33 cellular contexts compared by ENCODE assay signal in the genomic region with DNA sequence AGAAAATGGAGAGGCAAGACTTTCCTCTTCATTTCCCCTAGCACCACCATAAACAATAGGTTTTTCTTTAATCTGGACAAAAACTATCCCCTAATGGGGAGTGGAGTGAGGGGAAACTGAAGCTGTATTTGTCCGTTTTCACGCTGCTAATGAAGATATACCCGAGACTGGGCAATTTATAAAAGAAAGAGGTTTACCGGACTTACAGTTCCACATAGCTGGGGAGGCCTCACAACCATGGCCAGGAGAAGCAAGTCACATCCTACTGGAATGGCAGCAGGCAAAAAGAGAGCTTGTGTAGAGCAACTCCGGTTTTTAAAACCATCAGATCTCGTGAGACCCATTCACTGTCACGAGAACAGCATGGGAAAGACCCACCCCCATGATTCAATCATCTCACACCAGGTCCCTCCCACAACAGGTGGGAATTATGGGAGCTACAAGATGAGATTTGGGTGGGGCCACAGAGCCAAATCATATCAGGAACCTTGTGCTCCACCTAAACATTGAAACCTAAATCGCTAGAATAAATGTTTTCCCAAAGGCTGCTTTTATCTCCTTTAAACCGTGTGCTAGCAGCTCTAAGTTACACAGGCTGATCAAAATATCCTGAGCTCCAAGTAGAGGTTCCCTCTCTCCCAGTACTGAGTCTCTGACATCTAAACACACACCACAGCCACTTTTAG. TPM values are rescaled to one million over a fixed set of nuclear protein-coding genes. Genes with fewer than 3 reads are reported as not detected.
"Had no signal": no experiment of that assay in that cellular context is flagged by ENCODE, and none has a peak within 500 bp of the region (broad histone marks: within the 10 kb centered on the region; RNA-seq: fewer than 3 reads in every experiment).

No MANE protein-coding gene starts in this region.

- H3K4me1 ChIP-seq: adrenal gland, body of pancreas, breast epithelium, Peyer's patch had no signal

- H3K27ac ChIP-seq: adrenal gland, body of pancreas, breast epithelium, Peyer's patch, RWPE1, SK-N-MC had no signal

- H3K4me3 ChIP-seq: adrenal gland, body of pancreas, breast epithelium, Peyer's patch, SK-N-MC had no signal

- H3K27ac Mint-ChIP-seq: activated CD4-positive, alpha-beta T cell treated with anti-CD3 and anti-CD28 coated beads for 36 hours; activated CD4-positive, alpha-beta T cell treated with anti-CD3 and anti-CD28 coated beads, Interleukin-2, amount 10 ng/mL, durations not matched to agents 7 days and 5 days; activated CD8-positive, alpha-beta T cell treated with anti-CD3 and anti-CD28 coated beads, Interleukin-2, amount 10 ng/mL, durations not matched to agents 7 days and 5 days; activated naive CD4-positive, alpha-beta T cell treated with anti-CD3 and anti-CD28 coated beads, Interleukin-2, amount 50 U/mL, for 24 hours; activated naive CD8-positive, alpha-beta T cell treated with anti-CD3 and anti-CD28 coated beads, Interleukin-2, amount 10 ng/mL, durations not matched to agents 7 days and 5 days; activated T-cell treated with anti-CD3 and anti-CD28 coated beads, Interleukin-2, amount 50 U/mL, for 24 hours; activated T-helper 2 cell treated with anti-CD3 and anti-CD28 coated beads, Interferon-gamma antibody, Interleukin-2, Interleukin-4, amounts not matched to agents 10 μg/mL and 5 μg/mL and 100 μg/mL, durations not matched to agents 14 hours and 24 hours and 36 hours had no signal

- DNase-seq: activated CD4-positive, alpha-beta T cell treated with anti-CD3 and anti-CD28 coated beads for 36 hours; activated CD4-positive, alpha-beta T cell treated with anti-CD3 and anti-CD28 coated beads, Interleukin-2, amount 10 ng/mL, durations not matched to agents 7 days and 5 days; activated CD4-positive, alpha-beta T cell treated with anti-CD3 and anti-CD28 coated beads, Interleukin-2, amount 50 U/mL, for 48 hours; activated CD8-positive, alpha-beta T cell treated with anti-CD3 and anti-CD28 coated beads, Interleukin-2, amount 10 ng/mL, durations not matched to agents 7 days and 5 days; activated gamma-delta T cell; activated naive CD4-positive, alpha-beta T cell treated with Interleukin-2 at 50 U/mL for 16 hours; activated naive CD8-positive, alpha-beta T cell treated with anti-CD3 and anti-CD28 coated beads, Interleukin-2, amount 10 ng/mL, durations not matched to agents 7 days and 5 days; activated T-cell treated with anti-CD3 and anti-CD28 coated beads, Interleukin-2, amount 50 U/mL, for 24 hours; adrenal gland; body of pancreas; NCI-H1048; NCI-H1105 treated with DMSO at 0.1 percent for 48 hours; NCI-H1436; NCI-H1694; NCI-H1930; NCI-H2081 treated with DMSO at 0.1 percent for 48 hours; NCI-H226; NCI-H446 treated with DMSO at 0.1 percent for 48 hours; NCI-H524 treated with DMSO at 0.1 percent for 48 hours; OCI-M1; Peyer's patch; T1000 had no signal

- H3K36me3 Mint-ChIP-seq: activated naive CD4-positive, alpha-beta T cell treated with anti-CD3 and anti-CD28 coated beads, Interleukin-2, amount 50 U/mL, for 24 hours; activated naive CD8-positive, alpha-beta T cell treated with anti-CD3 and anti-CD28 coated beads, Interleukin-2, amount 10 ng/mL, durations not matched to agents 7 days and 5 days had no signal

- H3K9me3 ChIP-seq: adrenal gland, body of pancreas, breast epithelium, Peyer's patch had no signal

- H3K36me3 ChIP-seq: adrenal gland, breast epithelium, Peyer's patch had no signal

- ATAC-seq: activated CD4-positive, alpha-beta T cell treated with anti-CD3 and anti-CD28 coated beads for 36 hours; activated CD8-positive, alpha-beta T cell treated with anti-CD3 and anti-CD28 coated beads, Interleukin-2, amount 10 ng/mL, durations not matched to agents 7 days and 5 days; body of pancreas; Right ventricle myocardium inferior had no signal

- H3K27me3 ChIP-seq: adrenal gland, body of pancreas, breast epithelium, Peyer's patch had no signal

- H3K9me3 Mint-ChIP-seq: activated CD4-positive, alpha-beta T cell treated with anti-CD3 and anti-CD28 coated beads, Interleukin-2, amount 10 ng/mL, durations not matched to agents 7 days and 5 days; activated naive CD4-positive, alpha-beta T cell treated with anti-CD3 and anti-CD28 coated beads, Interleukin-2, amount 50 U/mL, for 24 hours; activated naive CD8-positive, alpha-beta T cell treated with anti-CD3 and anti-CD28 coated beads, Interleukin-2, amount 10 ng/mL, durations not matched to agents 7 days and 5 days; activated T-cell treated with anti-CD3 and anti-CD28 coated beads, Interleukin-2, amount 50 U/mL, for 24 hours; activated T-helper 2 cell treated with anti-CD3 and anti-CD28 coated beads, Interferon-gamma antibody, Interleukin-2, Interleukin-4, amounts not matched to agents 10 μg/mL and 5 μg/mL and 100 μg/mL, durations not matched to agents 14 hours and 24 hours and 36 hours had no signal

- H3K4me3 Mint-ChIP-seq: activated CD4-positive, alpha-beta T cell treated with anti-CD3 and anti-CD28 coated beads for 36 hours; activated CD4-positive, alpha-beta T cell treated with anti-CD3 and anti-CD28 coated beads, Interleukin-2, amount 10 ng/mL, durations not matched to agents 7 days and 5 days; activated CD8-positive, alpha-beta T cell treated with anti-CD3 and anti-CD28 coated beads, Interleukin-2, amount 10 ng/mL, durations not matched to agents 7 days and 5 days; activated naive CD4-positive, alpha-beta T cell treated with anti-CD3 and anti-CD28 coated beads, Interleukin-2, amount 50 U/mL, for 24 hours; activated naive CD8-positive, alpha-beta T cell treated with anti-CD3 and anti-CD28 coated beads, Interleukin-2, amount 10 ng/mL, durations not matched to agents 7 days and 5 days; activated T-cell treated with anti-CD3 and anti-CD28 coated beads, Interleukin-2, amount 50 U/mL, for 24 hours had no signal

- H3K4me1 Mint-ChIP-seq: activated CD4-positive, alpha-beta T cell treated with anti-CD3 and anti-CD28 coated beads for 36 hours; activated CD4-positive, alpha-beta T cell treated with anti-CD3 and anti-CD28 coated beads, Interleukin-2, amount 10 ng/mL, durations not matched to agents 7 days and 5 days; activated naive CD4-positive, alpha-beta T cell treated with anti-CD3 and anti-CD28 coated beads, Interleukin-2, amount 50 U/mL, for 24 hours; activated naive CD8-positive, alpha-beta T cell treated with anti-CD3 and anti-CD28 coated beads, Interleukin-2, amount 10 ng/mL, durations not matched to agents 7 days and 5 days had no signal

RNA-seq across cellular contexts. Expression of a gene that starts 4.3 kb away (rescaled TPM):
- total RNA-seq: activated CD4-positive, alpha-beta T cell treated with anti-CD3 and anti-CD28 coated beads for 36 hours; activated CD4-positive, alpha-beta T cell treated with anti-CD3 and anti-CD28 coated beads, Interleukin-2, amount 10 ng/mL, durations not matched to agents 7 days and 5 days; activated CD8-positive, alpha-beta T cell treated with anti-CD3 and anti-CD28 coated beads, Interleukin-2, amount 10 ng/mL, durations not matched to agents 7 days and 5 days; activated T-helper 2 cell treated with anti-CD3 and anti-CD28 coated beads, Interferon-gamma antibody, Interleukin-2, Interleukin-4, amounts not matched to agents 10 μg/mL and 5 μg/mL and 100 μg/mL, durations not matched to agents 14 hours and 24 hours and 36 hours; astrocyte; cardiac septum; MCF 10A; Right ventricle myocardium inferior; T-helper 1 cell treated with Interleukin-12 subunit alpha and Interleukin-12 subunit beta and Interleukin-4 antibody, amounts not matched to agents 30 ng/mL and 1 ng/mL, for 36 hours; T-helper 2 cell treated with Interferon-gamma antibody and Interleukin-4, amounts not matched to agents 100 ng/mL and 5 ng/mL, for 36 hours had no signal
- polyA plus RNA-seq: adrenal gland had no signal

RNA-seq across cellular contexts. Expression of a gene that starts 11.0 kb away (rescaled TPM):
- total RNA-seq: MCF 10A had no signal

RNA-seq across cellular contexts. Expression of a gene that starts 17.0 kb away (rescaled TPM):
- total RNA-seq: activated CD4-positive, alpha-beta T cell treated with anti-CD3 and anti-CD28 coated beads for 36 hours; activated CD4-positive, alpha-beta T cell treated with anti-CD3 and anti-CD28 coated beads, Interleukin-2, amount 10 ng/mL, durations not matched to agents 7 days and 5 days; activated CD8-positive, alpha-beta T cell treated with anti-CD3 and anti-CD28 coated beads, Interleukin-2, amount 10 ng/mL, durations not matched to agents 7 days and 5 days; activated naive CD8-positive, alpha-beta T cell treated with anti-CD3 and anti-CD28 coated beads, Interleukin-2, amount 10 ng/mL, durations not matched to agents 7 days and 5 days; activated T-helper 2 cell treated with anti-CD3 and anti-CD28 coated beads, Interferon-gamma antibody, Interleukin-2, Interleukin-4, amounts not matched to agents 10 μg/mL and 5 μg/mL and 100 μg/mL, durations not matched to agents 14 hours and 24 hours and 36 hours; adrenal gland; astrocyte; body of pancreas; breast epithelium; cardiac septum; MCF 10A; Peyer's patch; Right ventricle myocardium inferior; T-helper 1 cell treated with Interleukin-12 subunit alpha and Interleukin-12 subunit beta and Interleukin-4 antibody, amounts not matched to agents 30 ng/mL and 1 ng/mL, for 36 hours; T-helper 2 cell treated with Interferon-gamma antibody and Interleukin-4, amounts not matched to agents 100 ng/mL and 5 ng/mL, for 36 hours had no signal
- polyA plus RNA-seq: adrenal gland had no signal

RNA-seq across cellular contexts. Expression of a gene that starts 42.8 kb away (rescaled TPM):
- total RNA-seq: activated CD4-positive, alpha-beta T cell treated with anti-CD3 and anti-CD28 coated beads for 36 hours; activated CD8-positive, alpha-beta T cell treated with anti-CD3 and anti-CD28 coated beads, Interleukin-2, amount 10 ng/mL, durations not matched to agents 7 days and 5 days; activated naive CD8-positive, alpha-beta T cell treated with anti-CD3 and anti-CD28 coated beads, Interleukin-2, amount 10 ng/mL, durations not matched to agents 7 days and 5 days; activated T-helper 2 cell treated with anti-CD3 and anti-CD28 coated beads, Interferon-gamma antibody, Interleukin-2, Interleukin-4, amounts not matched to agents 10 μg/mL and 5 μg/mL and 100 μg/mL, durations not matched to agents 14 hours and 24 hours and 36 hours; astrocyte; cardiac septum; MCF 10A; Peyer's patch; Right ventricle myocardium inferior; T-helper 2 cell treated with Interferon-gamma antibody and Interleukin-4, amounts not matched to agents 100 ng/mL and 5 ng/mL, for 36 hours had no signal
- polyA plus RNA-seq: adrenal gland had no signal

RNA-seq across cellular contexts. Expression of a gene that starts 56.4 kb away (rescaled TPM):
- total RNA-seq: activated CD4-positive, alpha-beta T cell treated with anti-CD3 and anti-CD28 coated beads for 36 hours; activated CD4-positive, alpha-beta T cell treated with anti-CD3 and anti-CD28 coated beads, Interleukin-2, amount 10 ng/mL, durations not matched to agents 7 days and 5 days; activated CD8-positive, alpha-beta T cell treated with anti-CD3 and anti-CD28 coated beads, Interleukin-2, amount 10 ng/mL, durations not matched to agents 7 days and 5 days; activated naive CD8-positive, alpha-beta T cell treated with anti-CD3 and anti-CD28 coated beads, Interleukin-2, amount 10 ng/mL, durations not matched to agents 7 days and 5 days; activated T-helper 2 cell treated with anti-CD3 and anti-CD28 coated beads, Interferon-gamma antibody, Interleukin-2, Interleukin-4, amounts not matched to agents 10 μg/mL and 5 μg/mL and 100 μg/mL, durations not matched to agents 14 hours and 24 hours and 36 hours; adrenal gland; astrocyte; body of pancreas; breast epithelium; cardiac septum; MCF 10A; Peyer's patch; Right ventricle myocardium inferior; T-helper 1 cell treated with Interleukin-12 subunit alpha and Interleukin-12 subunit beta and Interleukin-4 antibody, amounts not matched to agents 30 ng/mL and 1 ng/mL, for 36 hours; T-helper 2 cell treated with Interferon-gamma antibody and Interleukin-4, amounts not matched to agents 100 ng/mL and 5 ng/mL, for 36 hours had no signal
- polyA plus RNA-seq: adrenal gland had no signal
